ENCODE assay signal across 1 cellular context in genomic region chr18:35134190-35134730, GRCh38.
TF ChIP-seq lines count a peak whose summit lies in the region.

No MANE protein-coding gene starts in this region.

TF ChIP-seq in K562, 482 proteins besides CTCF, POLR2A, EP300 and RAD21 (continued from another document and continues in another):
- 0 out of 2 replicates have a peak, but pooled peaks have one; percentile 29 for TF ChIP-seq ADNP (tag; IDR thresholded peaks at IDR 0.05)
- no peak for TF ChIP-seq MCM2 (IDR thresholded peaks at IDR 0.05; ENCODE audit: low read depth)
- TF ChIP-seq MBD1 (CRISPR knock-in tag; IDR thresholded peaks at IDR 0.05) = no peak
- TF ChIP-seq, protein P1, sequence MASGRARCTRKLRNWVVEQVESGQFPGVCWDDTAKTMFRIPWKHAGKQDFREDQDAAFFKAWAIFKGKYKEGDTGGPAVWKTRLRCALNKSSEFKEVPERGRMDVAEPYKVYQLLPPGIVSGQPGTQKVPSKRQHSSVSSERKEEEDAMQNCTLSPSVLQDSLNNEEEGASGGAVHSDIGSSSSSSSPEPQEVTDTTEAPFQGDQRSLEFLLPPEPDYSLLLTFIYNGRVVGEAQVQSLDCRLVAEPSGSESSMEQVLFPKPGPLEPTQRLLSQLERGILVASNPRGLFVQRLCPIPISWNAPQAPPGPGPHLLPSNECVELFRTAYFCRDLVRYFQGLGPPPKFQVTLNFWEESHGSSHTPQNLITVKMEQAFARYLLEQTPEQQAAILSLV (tag; IDR thresholded peaks at IDR 0.05) = no peak
- TF ChIP-seq, protein P2, sequence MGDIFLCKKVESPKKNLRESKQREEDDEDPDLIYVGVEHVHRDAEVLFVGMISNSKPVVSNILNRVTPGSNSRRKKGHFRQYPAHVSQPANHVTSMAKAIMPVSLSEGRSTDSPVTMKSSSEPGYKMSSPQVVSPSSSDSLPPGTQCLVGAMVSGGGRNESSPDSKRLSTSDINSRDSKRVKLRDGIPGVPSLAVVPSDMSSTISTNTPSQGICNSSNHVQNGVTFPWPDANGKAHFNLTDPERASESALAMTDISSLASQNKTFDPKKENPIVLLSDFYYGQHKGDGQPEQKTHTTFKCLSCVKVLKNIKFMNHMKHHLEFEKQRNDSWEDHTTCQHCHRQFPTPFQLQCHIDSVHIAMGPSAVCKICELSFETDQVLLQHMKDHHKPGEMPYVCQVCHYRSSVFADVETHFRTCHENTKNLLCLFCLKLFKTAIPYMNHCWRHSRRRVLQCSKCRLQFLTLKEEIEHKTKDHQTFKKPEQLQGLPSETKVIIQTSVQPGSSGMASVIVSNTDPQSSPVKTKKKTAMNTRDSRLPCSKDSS (IDR thresholded peaks at IDR 0.05; ENCODE audit: low read depth, partially characterized antibody) = no peak
- TF ChIP-seq, protein P3, sequence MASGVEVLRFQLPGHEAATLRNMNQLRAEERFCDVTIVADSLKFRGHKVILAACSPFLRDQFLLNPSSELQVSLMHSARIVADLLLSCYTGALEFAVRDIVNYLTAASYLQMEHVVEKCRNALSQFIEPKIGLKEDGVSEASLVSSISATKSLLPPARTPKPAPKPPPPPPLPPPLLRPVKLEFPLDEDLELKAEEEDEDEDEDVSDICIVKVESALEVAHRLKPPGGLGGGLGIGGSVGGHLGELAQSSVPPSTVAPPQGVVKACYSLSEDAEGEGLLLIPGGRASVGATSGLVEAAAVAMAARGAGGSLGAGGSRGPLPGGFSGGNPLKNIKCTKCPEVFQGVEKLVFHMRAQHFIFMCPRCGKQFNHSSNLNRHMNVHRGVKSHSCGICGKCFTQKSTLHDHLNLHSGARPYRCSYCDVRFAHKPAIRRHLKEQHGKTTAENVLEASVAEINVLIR (CRISPR knock-in tag; IDR thresholded peaks at IDR 0.05) = no peak
- TF ChIP-seq ZFP30 (CRISPR knock-in tag; IDR thresholded peaks at IDR 0.05; ENCODE audit: borderline replicate concordance) = no peak
- no peak for TF ChIP-seq SLC30A9 (CRISPR knock-in tag; IDR thresholded peaks at IDR 0.05)
- no peak for TF ChIP-seq ZNF282 (CRISPR knock-in tag; IDR thresholded peaks at IDR 0.05)
- TF ChIP-seq SREBF2 (CRISPR knock-in tag; IDR thresholded peaks at IDR 0.05) = no peak
- TF ChIP-seq, protein P4, sequence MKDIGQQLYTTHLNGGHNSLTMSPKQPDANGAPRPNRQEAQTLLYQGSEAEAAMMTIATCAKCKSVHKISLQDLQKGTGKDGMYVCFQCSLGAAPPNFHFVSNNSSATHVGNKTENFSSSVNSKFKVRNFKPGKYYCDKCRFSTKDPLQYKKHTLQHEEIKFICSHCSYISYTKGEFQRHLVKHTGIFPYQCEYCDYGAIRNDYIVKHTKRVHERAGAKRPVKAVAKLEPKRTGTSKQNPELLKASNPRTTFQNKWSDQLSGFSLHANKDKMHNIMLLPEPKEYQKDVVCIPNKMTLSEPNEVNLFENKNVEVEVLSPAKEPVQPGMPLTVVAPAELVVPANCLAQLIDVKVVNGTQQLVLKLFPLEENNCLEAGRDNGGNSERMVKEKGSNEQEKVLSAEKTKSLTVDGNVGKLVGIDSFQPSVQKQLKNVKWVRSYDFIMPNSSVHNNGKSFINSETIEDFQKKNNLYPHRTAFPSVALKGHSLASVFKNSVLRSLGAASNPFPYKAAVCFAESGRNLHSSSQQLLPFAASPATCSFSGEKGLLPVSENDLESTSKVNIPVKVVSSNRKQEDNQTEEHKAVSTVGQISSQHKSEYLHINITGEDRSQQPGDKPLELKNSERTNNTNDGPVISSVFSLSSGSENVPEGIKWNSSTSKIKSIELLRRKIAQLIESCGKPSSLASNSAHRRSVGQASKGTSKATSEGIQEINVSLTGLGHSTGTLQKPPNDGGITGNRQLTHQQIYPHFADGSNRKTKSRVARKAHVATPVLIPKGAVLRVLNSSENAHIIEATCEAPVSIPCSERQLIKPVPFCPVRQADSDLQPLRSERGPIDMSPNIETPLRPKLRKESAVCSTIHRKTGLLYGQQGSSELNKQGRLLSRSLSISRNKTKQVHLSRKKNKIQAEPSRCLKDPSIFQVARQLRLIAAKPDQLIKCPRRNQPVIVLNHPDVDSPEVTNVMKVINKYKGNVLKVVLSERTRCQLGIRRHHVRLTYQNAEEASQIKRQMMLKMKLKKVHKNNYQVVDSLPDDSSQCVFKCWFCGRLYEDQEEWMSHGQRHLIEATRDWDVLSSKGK (CRISPR knock-in tag; IDR thresholded peaks at IDR 0.05) = no peak
- TF ChIP-seq CHD7 (IDR thresholded peaks at IDR 0.05; ENCODE audit: low read depth, low read length) = no peak
- no peak for TF ChIP-seq CBFB (CRISPR knock-in tag; IDR thresholded peaks at IDR 0.05)
- 0 out of 2 replicates have a peak, but pooled peaks have one; percentile 28 for TF ChIP-seq ZNF134 (CRISPR knock-in tag; conservative IDR thresholded peaks at IDR 0.05)
- TF ChIP-seq PHF8 (IDR thresholded peaks at IDR 0.05; ENCODE audit: borderline replicate concordance, low read length) = no peak
- TF ChIP-seq LEF1 (IDR thresholded peaks at IDR 0.05) = no peak
- TF ChIP-seq, protein P5, sequence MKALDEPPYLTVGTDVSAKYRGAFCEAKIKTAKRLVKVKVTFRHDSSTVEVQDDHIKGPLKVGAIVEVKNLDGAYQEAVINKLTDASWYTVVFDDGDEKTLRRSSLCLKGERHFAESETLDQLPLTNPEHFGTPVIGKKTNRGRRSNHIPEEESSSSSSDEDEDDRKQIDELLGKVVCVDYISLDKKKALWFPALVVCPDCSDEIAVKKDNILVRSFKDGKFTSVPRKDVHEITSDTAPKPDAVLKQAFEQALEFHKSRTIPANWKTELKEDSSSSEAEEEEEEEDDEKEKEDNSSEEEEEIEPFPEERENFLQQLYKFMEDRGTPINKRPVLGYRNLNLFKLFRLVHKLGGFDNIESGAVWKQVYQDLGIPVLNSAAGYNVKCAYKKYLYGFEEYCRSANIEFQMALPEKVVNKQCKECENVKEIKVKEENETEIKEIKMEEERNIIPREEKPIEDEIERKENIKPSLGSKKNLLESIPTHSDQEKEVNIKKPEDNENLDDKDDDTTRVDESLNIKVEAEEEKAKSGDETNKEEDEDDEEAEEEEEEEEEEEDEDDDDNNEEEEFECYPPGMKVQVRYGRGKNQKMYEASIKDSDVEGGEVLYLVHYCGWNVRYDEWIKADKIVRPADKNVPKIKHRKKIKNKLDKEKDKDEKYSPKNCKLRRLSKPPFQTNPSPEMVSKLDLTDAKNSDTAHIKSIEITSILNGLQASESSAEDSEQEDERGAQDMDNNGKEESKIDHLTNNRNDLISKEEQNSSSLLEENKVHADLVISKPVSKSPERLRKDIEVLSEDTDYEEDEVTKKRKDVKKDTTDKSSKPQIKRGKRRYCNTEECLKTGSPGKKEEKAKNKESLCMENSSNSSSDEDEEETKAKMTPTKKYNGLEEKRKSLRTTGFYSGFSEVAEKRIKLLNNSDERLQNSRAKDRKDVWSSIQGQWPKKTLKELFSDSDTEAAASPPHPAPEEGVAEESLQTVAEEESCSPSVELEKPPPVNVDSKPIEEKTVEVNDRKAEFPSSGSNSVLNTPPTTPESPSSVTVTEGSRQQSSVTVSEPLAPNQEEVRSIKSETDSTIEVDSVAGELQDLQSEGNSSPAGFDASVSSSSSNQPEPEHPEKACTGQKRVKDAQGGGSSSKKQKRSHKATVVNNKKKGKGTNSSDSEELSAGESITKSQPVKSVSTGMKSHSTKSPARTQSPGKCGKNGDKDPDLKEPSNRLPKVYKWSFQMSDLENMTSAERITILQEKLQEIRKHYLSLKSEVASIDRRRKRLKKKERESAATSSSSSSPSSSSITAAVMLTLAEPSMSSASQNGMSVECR (CRISPR knock-in tag; IDR thresholded peaks at IDR 0.05) = no peak
- peak; percentile 50; the same call in 1 of the 2 replicates for TF ChIP-seq TCF3 (CRISPR knock-in tag; IDR thresholded peaks at IDR 0.05)
- TF ChIP-seq ZNF444 (CRISPR knock-in tag; IDR thresholded peaks at IDR 0.05) = no peak
- TF ChIP-seq ZBTB7A (IDR thresholded peaks at IDR 0.05; ENCODE audit: borderline replicate concordance, control insufficient read depth, low read depth, low read length) = no peak
- TF ChIP-seq FOSL1 (tag; conservative IDR thresholded peaks at IDR 0.05) = peak; percentile 89
- no peak for TF ChIP-seq ZNF512 (tag; IDR thresholded peaks at IDR 0.05)
